Comparison of ENCODE assay signal across 1 cellular context in genomic region chr19:18920400-18920799, GRCh38.
TF ChIP-seq lines count a peak whose summit lies in the region.

No MANE protein-coding gene starts in this region.

TF ChIP-seq in H1, 55 proteins besides CTCF, POLR2A, EP300 and RAD21:
- TF ChIP-seq RXRA (IDR thresholded peaks at IDR 0.05; ENCODE audit: insufficient read depth, low read depth, low read length), result no peak
- no peak for TF ChIP-seq KDM1A (IDR thresholded peaks at IDR 0.05; ENCODE audit: borderline replicate concordance, low read length)
- TF ChIP-seq POU5F1 (IDR thresholded peaks at IDR 0.05; ENCODE audit: low read depth, low read length), result no peak
- TF ChIP-seq SIRT6 (IDR thresholded peaks at IDR 0.05; ENCODE audit: low read length), result no peak
- no peak for TF ChIP-seq TAF7 (optimal IDR thresholded peaks at IDR 0.05; ENCODE audit: borderline replicate concordance, low read depth, low read length)
- TF ChIP-seq RNF2 (IDR thresholded peaks at IDR 0.05; ENCODE audit: borderline replicate concordance, low read depth, low read length, missing control alignments, poor library complexity, severe bottlenecking), result no peak
- TF ChIP-seq JUN (IDR thresholded peaks at IDR 0.05; ENCODE audit: low read depth, low read length), result no peak
- TF ChIP-seq, protein P1, sequence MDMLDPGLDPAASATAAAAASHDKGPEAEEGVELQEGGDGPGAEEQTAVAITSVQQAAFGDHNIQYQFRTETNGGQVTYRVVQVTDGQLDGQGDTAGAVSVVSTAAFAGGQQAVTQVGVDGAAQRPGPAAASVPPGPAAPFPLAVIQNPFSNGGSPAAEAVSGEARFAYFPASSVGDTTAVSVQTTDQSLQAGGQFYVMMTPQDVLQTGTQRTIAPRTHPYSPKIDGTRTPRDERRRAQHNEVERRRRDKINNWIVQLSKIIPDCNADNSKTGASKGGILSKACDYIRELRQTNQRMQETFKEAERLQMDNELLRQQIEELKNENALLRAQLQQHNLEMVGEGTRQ (IDR thresholded peaks at IDR 0.05; ENCODE audit: low read length), result no peak
- no peak for TF ChIP-seq SRF (IDR thresholded peaks at IDR 0.05; ENCODE audit: low read depth, low read length)
- no peak for TF ChIP-seq NANOG (IDR thresholded peaks at IDR 0.05; ENCODE audit: insufficient read depth, low read depth, low read length, poor library complexity, severe bottlenecking)
- no peak for TF ChIP-seq RFX5 (IDR thresholded peaks at IDR 0.05; ENCODE audit: borderline replicate concordance, low read depth, low read length)
TF ChIP-seq in H1: peak in this region for 0.
